In the genomic region with DNA sequence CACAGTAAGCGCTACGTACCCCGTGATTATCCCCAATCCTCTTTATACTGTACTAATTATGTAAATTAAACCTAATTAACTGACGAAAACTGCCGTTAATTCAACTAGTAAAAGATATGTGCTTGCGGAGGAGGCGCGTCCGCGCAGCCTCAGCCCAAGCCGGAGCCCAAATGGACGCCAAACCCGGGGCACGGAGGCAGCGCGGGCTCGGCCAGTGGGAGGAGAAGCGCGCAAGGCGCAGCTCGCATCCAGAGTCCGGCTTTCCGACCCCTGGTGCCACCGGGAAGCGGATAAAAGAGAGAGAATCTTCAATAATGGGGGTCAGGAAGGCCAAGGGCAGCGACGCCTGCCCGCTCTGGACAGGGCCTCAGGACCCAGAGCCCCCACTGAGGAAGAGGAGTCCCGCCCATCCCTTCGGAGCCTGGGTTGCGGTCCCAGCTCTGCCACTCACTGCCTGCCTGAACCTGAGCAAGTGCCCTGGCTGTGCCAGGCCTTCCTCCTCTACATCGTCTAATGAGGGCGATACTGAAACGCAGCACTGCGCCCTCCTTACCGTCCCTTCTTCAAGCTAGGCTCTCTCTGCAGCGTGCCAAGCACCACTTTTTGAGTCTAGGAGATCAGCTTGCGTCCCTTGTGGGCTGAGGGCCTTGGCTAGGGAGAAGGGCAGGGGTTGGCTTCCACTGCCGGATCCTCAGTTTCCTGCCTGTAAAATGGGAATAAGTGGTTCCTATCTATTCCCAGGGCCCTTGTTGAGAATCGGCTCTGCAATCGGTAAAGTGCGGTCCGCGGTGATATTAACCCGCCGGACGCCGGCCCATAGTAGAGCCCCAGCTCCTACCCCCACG, we compare ENCODE assay signal across 25 cellular contexts. TPM values are rescaled to one million over a fixed set of nuclear protein-coding genes. Genes with fewer than 3 reads are reported as not detected.
A peak's percentile ranks its signal among the peaks of the same experiment; 100 is the strongest.
DNase-seq lines count a peak whose midpoint lies in the region; ATAC-seq and TF ChIP-seq lines count a peak whose summit lies in the region.
"Had no signal": no experiment of that assay in that cellular context is flagged by ENCODE, and none has a peak within 500 bp of the region (broad histone marks: within the 10 kb centered on the region; RNA-seq: fewer than 3 reads in every experiment).

No MANE protein-coding gene starts in this region.

- peaks cover 100% of the 10 kb centered on the region for H3K27me3 ChIP-seq in left ventricle myocardium inferior (ENCODE audit: low read depth)
- H3K27me3 ChIP-seq in iPS-20b (ENCODE audit: insufficient read depth, low read length) = peaks cover 89% of the 10 kb centered on the region
- peaks cover 11 to 85% (median 69%) of the 10 kb centered on the region in 7 donors for H3K27me3 ChIP-seq in spleen (replicated peaks in 1 of 7)

- H3K27ac Mint-ChIP-seq in T-helper 17 cell = peak overlapping the region; percentile 66

- WGBS in spleen, 5 donors = 15 to 20% (median 18%) methylated on average over 39 to 49 of the region's 49 CpGs

- DNase-seq in left ventricle myocardium superior (no peak), left ventricle myocardium inferior (no peak), T-helper 17 cell (no peak), spleen (peak; percentile 64), HPDE6-E6E7 (ENCODE audit: extremely low spot score) (no peak)
- DNase-seq: activated CD4-positive, alpha-beta T cell treated with anti-CD3 and anti-CD28 coated beads for 4 hours; amniotic stem cell; NCI-H1436; NCI-H2171; occipital lobe had no signal

- H3K27me3 Mint-ChIP-seq in T-helper 17 cell = peaks cover 69% of the 10 kb centered on the region

- intact Hi-C loops in left ventricle myocardium superior (cut with micrococcal nuclease) (no loop called here), left ventricle myocardium inferior (cut with micrococcal nuclease) (no loop called here), spleen (cut with DNase I; ENCODE audit: low total_unique reads) (no loop called here)

- peaks cover 14% of the 10 kb centered on the region for H3K36me3 Mint-ChIP-seq in T-helper 17 cell (ENCODE audit: low read depth)
- H3K36me3 Mint-ChIP-seq: CD4-positive, CD25-positive, alpha-beta regulatory T cell had no signal

- no peak overlapping the region for H3K27ac ChIP-seq in left ventricle myocardium inferior (replicated peaks)
- no peak overlapping the region for H3K27ac ChIP-seq in iPS-20b (ENCODE audit: low read length)
- H3K27ac ChIP-seq in spleen = no peak overlapping the region
- H3K27ac ChIP-seq: right lobe of liver, thyroid gland had no signal

- H3K9me3 ChIP-seq in left ventricle myocardium inferior (replicated peaks) = peaks cover 16% of the 10 kb centered on the region
- H3K9me3 ChIP-seq in T-helper 17 cell (ENCODE audit: control insufficient read depth, low read length, poor library complexity, severe bottlenecking) = no peaks in the 10 kb centered on the region
- H3K9me3 ChIP-seq in iPS-20b (ENCODE audit: insufficient read depth, low read depth, low read length) = peaks cover 3% of the 10 kb centered on the region
- peaks cover 0 to 9% (median 3%) of the 10 kb centered on the region in 8 donors for H3K9me3 ChIP-seq in spleen
- H3K9me3 ChIP-seq: right lobe of liver, thyroid gland had no signal

- peak overlapping the region; percentile 71 for H3K4me3 Mint-ChIP-seq in T-helper 17 cell

- no peak overlapping the region for H3K9ac ChIP-seq in iPS-20b (ENCODE audit: low read depth, low read length)

- H3K36me3 ChIP-seq in left ventricle myocardium inferior = peaks cover 9% of the 10 kb centered on the region
- H3K36me3 ChIP-seq in iPS-20b (ENCODE audit: insufficient read depth, low read depth, low read length) = no peaks in the 10 kb centered on the region
- peaks cover 0 to 5% (median 0%) of the 10 kb centered on the region in 6 donors for H3K36me3 ChIP-seq in spleen
- H3K36me3 ChIP-seq: right lobe of liver, thyroid gland had no signal

- H3K4me3 ChIP-seq in left ventricle myocardium inferior (no peak overlapping the region), iPS-20b (ENCODE audit: low read length) (peak overlapping the region; percentile 25; the same call in 1 of the 2 replicates), spleen (no peak overlapping the region)
- H3K4me3 ChIP-seq: right lobe of liver, thyroid gland had no signal

- peaks cover 26% of the 10 kb centered on the region for H3K4me1 Mint-ChIP-seq in T-helper 17 cell

- TF ChIP-seq POLR2A in spleen (IDR thresholded peaks at IDR 0.05) = no peak

- H3K4me1 ChIP-seq in left ventricle myocardium inferior (peaks cover 44% of the 10 kb centered on the region), iPS-20b (ENCODE audit: insufficient read depth, low read length) (peaks cover 10% of the 10 kb centered on the region; the same call in 1 of the 2 replicates), spleen (peaks cover 6 to 61% (median 49%) of the 10 kb centered on the region in 6 donors)

- peak; percentile 26 for ATAC-seq in left ventricle myocardium superior
- ATAC-seq in T-helper 17 cell = peak; percentile 27
- ATAC-seq in HG03175 (IDR thresholded peaks at IDR 0.05; ENCODE audit: unreplicated experiment) = no peak
- no peak for ATAC-seq in HG03108 (IDR thresholded peaks at IDR 0.05; ENCODE audit: unreplicated experiment)
- ATAC-seq: HCT116 had no signal

- no peak for TF ChIP-seq CTCF in left ventricle myocardium inferior (IDR thresholded peaks at IDR 0.05; ENCODE audit: borderline replicate concordance)
- no peak for TF ChIP-seq CTCF in spleen (IDR thresholded peaks at IDR 0.05 in 8 of 11, conservative IDR thresholded peaks at IDR 0.05 in 3 of 11)

RNA-seq across cellular contexts. Expression of gene SKOR1, which starts 4.9 kb away (rescaled TPM):
- total RNA-seq in left ventricle myocardium superior (0.07 TPM), left ventricle myocardium inferior (0.22 TPM), T-helper 17 cell (1 to 10 TPM; 2.2 to 2.7 TPM), spleen (1 to 10 TPM in 1 of 7 donors, under 1 TPM in 6; 0.17 to 1.1 (median 0.57) TPM)
- polyA plus RNA-seq in spleen = under 1 TPM; 0.06 to 0.29 (median 0.20) TPM
- total RNA-seq: IMR-90 had no signal
- polyA plus RNA-seq: CD4-positive, CD25-positive, alpha-beta regulatory T cell had no signal

RNA-seq across cellular contexts. Expression of gene RNU6-1, which starts 19.5 kb away (rescaled TPM):
- not detected for total RNA-seq in left ventricle myocardium superior
- not detected for total RNA-seq in left ventricle myocardium inferior
- total RNA-seq in T-helper 17 cell = not detected
- not detected for total RNA-seq in spleen
- not detected for polyA plus RNA-seq in spleen
- total RNA-seq: CD4-positive, CD25-positive, alpha-beta regulatory T cell; frontal cortex; IMR-90; left lobe of liver; MCF 10A; occipital lobe; OCI-LY7; right lobe of liver; Right ventricle myocardium superior; thyroid gland had no signal
- polyA plus RNA-seq: AG04450; CD4-positive, CD25-positive, alpha-beta regulatory T cell; esophagus; IMR-90 had no signal

Comparison
In these comparisons a context has a peak if more than half of its experiments do, and no peak if none do; other contexts are left out.
1. ATAC-seq: peak in left ventricle myocardium superior (single experiment) and T-helper 17 cell (single experiment); none in HG03175 (single experiment) and HG03108 (single experiment).